1 cellular context compared by ENCODE assay signal in genomic region chr22:28819253-28820096, GRCh38.
TF ChIP-seq lines count a peak whose summit lies in the region.

No MANE protein-coding gene starts in this region.

TF ChIP-seq in HepG2, 621 proteins besides CTCF, POLR2A, EP300 and RAD21 (continued from another document and continues in another):
- peak; percentile 80 for TF ChIP-seq AHDC1 (CRISPR knock-in tag; IDR thresholded peaks at IDR 0.05; ENCODE audit: borderline replicate concordance)
- TF ChIP-seq KMT2A (CRISPR knock-in tag; IDR thresholded peaks at IDR 0.05) = no peak
- no peak; the same call in 1 of the 2 replicates for TF ChIP-seq KDM5B (CRISPR knock-in tag; IDR thresholded peaks at IDR 0.05; ENCODE audit: borderline replicate concordance)
- TF ChIP-seq NFE2 (CRISPR knock-in tag; IDR thresholded peaks at IDR 0.05) = no peak
- TF ChIP-seq ZIK1 (CRISPR knock-in tag; IDR thresholded peaks at IDR 0.05; ENCODE audit: borderline replicate concordance, low read depth) = no peak
- 0 out of 2 replicates have a peak, but pooled peaks have one; percentile 20 for TF ChIP-seq ZNF142 (CRISPR knock-in tag; IDR thresholded peaks at IDR 0.05)
- TF ChIP-seq ZNF121 (CRISPR knock-in tag; IDR thresholded peaks at IDR 0.05) = peak; percentile 10; the same call in 1 of the 2 replicates
- no peak for TF ChIP-seq ZNF282 (IDR thresholded peaks at IDR 0.05; ENCODE audit: partially characterized antibody)
- TF ChIP-seq ZNF574 (CRISPR knock-in tag; IDR thresholded peaks at IDR 0.05) = peak; percentile 62; the same call in 1 of the 2 replicates
- TF ChIP-seq HDAC2 (CRISPR knock-in tag; IDR thresholded peaks at IDR 0.05) = peak; percentile 90
- TF ChIP-seq CSRNP1 (CRISPR knock-in tag; IDR thresholded peaks at IDR 0.05) = no peak
- TF ChIP-seq DZIP1 (CRISPR knock-in tag; IDR thresholded peaks at IDR 0.05) = 0 out of 2 replicates have a peak, but pooled peaks have one; percentile 42
- TF ChIP-seq PTBP1 (IDR thresholded peaks at IDR 0.05; ENCODE audit: low read depth, low read length, poor library complexity, severe bottlenecking) = no peak
- TF ChIP-seq SETDB1 (CRISPR knock-in tag; IDR thresholded peaks at IDR 0.05; ENCODE audit: borderline replicate concordance) = no peak
- TF ChIP-seq ISX (CRISPR knock-in tag; conservative IDR thresholded peaks at IDR 0.05) = no peak
- no peak for TF ChIP-seq KLF9 (CRISPR knock-in tag; IDR thresholded peaks at IDR 0.05; ENCODE audit: low read depth)
- peak; percentile 61 for TF ChIP-seq RERE (CRISPR knock-in tag; IDR thresholded peaks at IDR 0.05; ENCODE audit: low read depth)
- TF ChIP-seq LRRFIP1 (CRISPR knock-in tag; conservative IDR thresholded peaks at IDR 0.05) = no peak
- TF ChIP-seq NAIF1 (CRISPR knock-in tag; IDR thresholded peaks at IDR 0.05; ENCODE audit: borderline replicate concordance) = no peak; the same call in 1 of the 2 replicates
- peak; percentile 47 for TF ChIP-seq ZFY (CRISPR knock-in tag; IDR thresholded peaks at IDR 0.05)
- no peak for TF ChIP-seq DMAP1 (CRISPR knock-in tag; IDR thresholded peaks at IDR 0.05)
- TF ChIP-seq MZF1 (CRISPR knock-in tag; IDR thresholded peaks at IDR 0.05; ENCODE audit: borderline replicate concordance) = no peak; the same call in 1 of the 2 replicates
- no peak for TF ChIP-seq PAF1 (CRISPR knock-in tag; IDR thresholded peaks at IDR 0.05)
- peak; percentile 90 for TF ChIP-seq RCOR2 (CRISPR knock-in tag; IDR thresholded peaks at IDR 0.05)
